10 cellular contexts compared by ENCODE assay signal in the genomic region with DNA sequence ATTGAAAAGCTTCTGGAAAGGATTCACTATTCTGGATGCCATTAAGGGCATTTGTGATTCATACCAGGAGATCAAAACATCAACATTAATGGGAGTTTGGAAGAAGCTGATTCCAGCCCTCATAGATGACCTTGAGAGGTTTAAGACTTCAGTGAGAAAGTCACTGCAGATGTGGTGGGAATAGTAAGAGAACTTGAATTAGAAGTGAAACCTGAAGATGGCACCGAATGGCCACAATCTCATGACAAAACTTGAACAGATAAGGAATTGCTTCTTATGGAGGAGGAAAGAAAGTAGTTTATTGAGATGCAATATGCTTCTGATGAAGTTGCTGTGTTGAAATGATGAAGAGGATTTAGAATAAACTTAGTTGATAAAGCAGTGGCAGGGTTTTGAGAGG.
DNase-seq lines count a peak whose midpoint lies in the region; ATAC-seq and TF ChIP-seq lines count a peak whose summit lies in the region.
"Had no signal": no experiment of that assay in that cellular context is flagged by ENCODE, and none has a peak within 500 bp of the region (broad histone marks: within the 10 kb centered on the region; RNA-seq: fewer than 3 reads in every experiment).

No MANE protein-coding gene starts in this region.

- no peak overlapping the region for H3K4me3 ChIP-seq in KMS-11 (IDR thresholded peaks at IDR 0.05; ENCODE audit: insufficient read depth, low read depth, low read length)
- H3K4me3 ChIP-seq: breast epithelium, smooth muscle cell had no signal

- peak overlapping the region; percentile 50 to 86 (median 77) for H3K4me3 Mint-ChIP-seq in immature natural killer cell

- no peaks in the 10 kb centered on the region for H3K36me3 Mint-ChIP-seq in immature natural killer cell

- H3K4me1 Mint-ChIP-seq in immature natural killer cell, result peaks cover 28% of the 10 kb centered on the region in 2 donors

- no peaks in the 10 kb centered on the region for H3K79me2 ChIP-seq in KMS-11 (ENCODE audit: insufficient read depth, low read depth)

- intact Hi-C loops in cardiac septum (cut with DNase I), result no loop called here

- H3K27ac ChIP-seq in KMS-11 (no peak overlapping the region), substantia nigra (ENCODE audit: low read depth, low read length, poor library complexity, severe bottlenecking) (no peak overlapping the region)
- H3K27ac ChIP-seq: breast epithelium had no signal

- H3K27ac Mint-ChIP-seq in immature natural killer cell, result peak overlapping the region; percentile 52 to 84 (median 70)

- no peaks in the 10 kb centered on the region for H3K9me3 Mint-ChIP-seq in immature natural killer cell

- peaks cover 0 to 3% (median 1%) of the 10 kb centered on the region in 3 donors for H3K27me3 Mint-ChIP-seq in immature natural killer cell (ENCODE audit: low read depth in 3 of 3)

- no peaks in the 10 kb centered on the region for H4K20me1 ChIP-seq in KMS-11 (ENCODE audit: insufficient read depth)

- no peak overlapping the region for H3K9ac ChIP-seq in KMS-11

- DNase-seq in immature natural killer cell, result peak in 1 of 3 donors; percentile 2
- DNase-seq in AML-193 (lab: John Stamatoyannopoulos, UW), result no peak
- no peak for DNase-seq in cardiac septum (ENCODE audit: low spot score)
- DNase-seq in substantia nigra (lab: John Stamatoyannopoulos, UW), result no peak
- DNase-seq: midbrain had no signal

- TF ChIP-seq CTCF in KMS-11 (conservative IDR thresholded peaks at IDR 0.05; ENCODE audit: low read depth, low read length), result no peak

- ATAC-seq in GM18858 (IDR thresholded peaks at IDR 0.05; ENCODE audit: unreplicated experiment) (peak; percentile 28), GM21526 (IDR thresholded peaks at IDR 0.05; ENCODE audit: low FRiP score, unreplicated experiment) (peak; percentile 46)

- no peaks in the 10 kb centered on the region for H3K27me3 ChIP-seq in KMS-11 (ENCODE audit: insufficient read depth, low read depth)
- H3K27me3 ChIP-seq: breast epithelium had no signal

- peak overlapping the region; percentile 64 for H3K4me2 ChIP-seq in KMS-11
- H3K4me2 ChIP-seq: smooth muscle cell had no signal

- H2AFZ ChIP-seq in KMS-11 (ENCODE audit: low read depth), result peak overlapping the region; percentile 43

- H3K4me1 ChIP-seq in KMS-11 (ENCODE audit: low read depth, poor library complexity, severe bottlenecking), result no peaks in the 10 kb centered on the region
- H3K4me1 ChIP-seq: breast epithelium had no signal

- no peaks in the 10 kb centered on the region for H3K36me3 ChIP-seq in KMS-11 (ENCODE audit: insufficient read depth)
- H3K36me3 ChIP-seq: breast epithelium had no signal
